ENCODE assay signal across 25 cellular contexts in genomic region chr17:5571281-5571680, GRCh38. TPM values are rescaled to one million over a fixed set of nuclear protein-coding genes. Genes with fewer than 3 reads are reported as not detected.
A peak's percentile ranks its signal among the peaks of the same experiment; 100 is the strongest.
DNase-seq lines count a peak whose midpoint lies in the region; ATAC-seq, FAIRE-seq and TF ChIP-seq lines count a peak whose summit lies in the region.
"Had no signal": no experiment of that assay in that cellular context is flagged by ENCODE, and none has a peak within 500 bp of the region (broad histone marks: within the 10 kb centered on the region; RNA-seq: fewer than 3 reads in every experiment).

No MANE protein-coding gene starts in this region.

- H4K20me1 ChIP-seq in IMR-90 (ENCODE audit: insufficient read depth, low read length), result no peaks in the 10 kb centered on the region
- H4K20me1 ChIP-seq: BLaER1 had no signal

- no peak overlapping the region for H2AK5ac ChIP-seq in IMR-90 (ENCODE audit: low read depth, low read length)

- no peak overlapping the region for H2BK15ac ChIP-seq in IMR-90 (ENCODE audit: low read depth, low read length)

- no peak overlapping the region for H2BK20ac ChIP-seq in IMR-90 (ENCODE audit: low read depth, low read length)

- H3K4me1 ChIP-seq in IMR-90 (ENCODE audit: control insufficient read depth, insufficient read depth, low read length), result no peaks in the 10 kb centered on the region
- H3K4me1 ChIP-seq: BLaER1, SJSA1 had no signal

- no CpG with 5 or more reads among the region's 1 CpG for WGBS in IMR-90 (ENCODE audit: extremely low coverage in 2 of 2, insufficient read length in 1 of 2), 2 experiments
- 93 to 97% methylated on average over 1 of the region's 1 CpG for WGBS in lower leg skin, 2 donors

- no peak for TF ChIP-seq POLR2A in IMR-90 (IDR thresholded peaks at IDR 0.05; ENCODE audit: low read depth, low read length)
- TF ChIP-seq POLR2A in lower leg skin (IDR thresholded peaks at IDR 0.05), result no peak
- TF ChIP-seq POLR2A in H54 (IDR thresholded peaks at IDR 0.05; ENCODE audit: low read depth, low read length), result no peak

- no peak overlapping the region for H3K4me3 ChIP-seq in IMR-90 (ENCODE audit: insufficient read depth, low read depth, low read length)
- no peak overlapping the region for H3K4me3 ChIP-seq in fibroblast of the aortic adventitia (ENCODE audit: low read depth, low read length)
- no peak overlapping the region for H3K4me3 ChIP-seq in lower leg skin (ENCODE audit: low read depth, poor library complexity, severe bottlenecking)
- H3K4me3 ChIP-seq: BLaER1, MG63, PC-9, SJSA1 had no signal

- H3K14ac ChIP-seq in IMR-90 (replicated peaks; ENCODE audit: low read depth, low read length), result no peak overlapping the region

- no peaks in the 10 kb centered on the region; the same call in 1 of the 2 replicates for H3K9me3 ChIP-seq in IMR-90 (ENCODE audit: control insufficient read depth, insufficient read depth, low read length)
- H3K9me3 ChIP-seq: MG63, SJSA1 had no signal

- no peak overlapping the region for H3K4me2 ChIP-seq in IMR-90 (ENCODE audit: low read depth, low read length)
- H3K4me2 ChIP-seq: BLaER1, PC-9 had no signal

- H4K91ac ChIP-seq in IMR-90 (ENCODE audit: insufficient read depth, low read depth, low read length), result no peak overlapping the region

- no peak overlapping the region for H2BK5ac ChIP-seq in IMR-90 (ENCODE audit: low read depth, low read length, poor library complexity, severe bottlenecking)

- H2AFZ ChIP-seq in IMR-90 (replicated peaks; ENCODE audit: low read length, poor library complexity), result no peak overlapping the region
- H2AFZ ChIP-seq: PC-9 had no signal

- H3K27me3 ChIP-seq in IMR-90 (ENCODE audit: control insufficient read depth, insufficient read depth, low read length), result no peaks in the 10 kb centered on the region
- H3K27me3 ChIP-seq: BLaER1, MG63, SJSA1 had no signal

- no peak for TF ChIP-seq RAD21 in IMR-90 (IDR thresholded peaks at IDR 0.05; ENCODE audit: low read length)

- TF ChIP-seq CTCF in IMR-90 (conservative IDR thresholded peaks at IDR 0.05; ENCODE audit: low read depth, low read length) (no peak), fibroblast of the aortic adventitia (IDR thresholded peaks at IDR 0.05; ENCODE audit: insufficient read depth, low read length) (no peak), lower leg skin (IDR thresholded peaks at IDR 0.05) (no peak)

- dilution Hi-C loops in IMR-90 (cut with HindIII; ENCODE audit: low sequenced_read_pairs, unreplicated experiment), result no loop called here

- POLR2A ChIA-PET in IMR-90 (lab: Charles Lee; ENCODE audit: unreplicated experiment), result no interaction called here

- H3K9ac ChIP-seq in IMR-90 (ENCODE audit: low read depth, low read length), result no peak overlapping the region
- H3K9ac ChIP-seq: BLaER1 had no signal

- peaks cover 3 to 9% of the 10 kb centered on the region in 2 experiments; a peak in 3 of 4 replicates for H3K79me1 ChIP-seq in IMR-90 (ENCODE audit: low read depth in 1 of 2, low read length in 2 of 2)

- no peak overlapping the region for H3K27ac ChIP-seq in IMR-90 (ENCODE audit: insufficient read depth, low read length)
- H3K27ac ChIP-seq: BLaER1, PC-9, SJSA1 had no signal

- H3K18ac ChIP-seq in IMR-90 (ENCODE audit: low read depth, low read length), result no peak overlapping the region

- H3K4me1 Mint-ChIP-seq in activated naive CD8-positive, alpha-beta T cell (ENCODE audit: low read depth), result peaks cover 56% of the 10 kb centered on the region
- peaks cover 40% of the 10 kb centered on the region for H3K4me1 Mint-ChIP-seq in activated naive CD8-positive, alpha-beta T cell treated with anti-CD3 and anti-CD28 coated beads for 36 hours

- no peaks in the 10 kb centered on the region for H3K9me3 Mint-ChIP-seq in activated naive CD8-positive, alpha-beta T cell (ENCODE audit: low read depth)
- peaks cover 8% of the 10 kb centered on the region for H3K9me3 Mint-ChIP-seq in activated naive CD8-positive, alpha-beta T cell treated with anti-CD3 and anti-CD28 coated beads for 36 hours

- CTCF ChIA-PET in IMR-90 (lab: Yijun Ruan, JAX), result no interaction called here

- no peak overlapping the region for H2AK9ac ChIP-seq in IMR-90 (replicated peaks; ENCODE audit: low read depth, low read length, poor library complexity)

- H3K27ac Mint-ChIP-seq in activated naive CD8-positive, alpha-beta T cell, result peak overlapping the region; percentile 13
- H3K27ac Mint-ChIP-seq in activated naive CD8-positive, alpha-beta T cell treated with anti-CD3 and anti-CD28 coated beads for 36 hours, result no peak overlapping the region

- BruUV-seq in IMR-90 (replicated peaks; lab: Mats Ljungman, UMichigan), result no TSS peak

- intact Hi-C loops in IMR-90 (cut with micrococcal nuclease) (no loop called here), lower leg skin (cut with DNase I; ENCODE audit: low total_unique reads) (no loop called here)

- H4K5ac ChIP-seq in IMR-90 (ENCODE audit: low read depth, low read length), result no peak overlapping the region

- in situ Hi-C loops in IMR-90 (cut with MboI; ENCODE audit: low sequenced_read_pairs), result no loop called here

- no peak overlapping the region for H3K56ac ChIP-seq in IMR-90 (ENCODE audit: extremely low read depth, insufficient read depth, low read length)

- H3K36me3 Mint-ChIP-seq in activated naive CD8-positive, alpha-beta T cell, result peaks cover 33% of the 10 kb centered on the region
- peaks cover 79% of the 10 kb centered on the region for H3K36me3 Mint-ChIP-seq in activated naive CD8-positive, alpha-beta T cell treated with anti-CD3 and anti-CD28 coated beads for 36 hours

- DNase-seq in activated naive CD8-positive, alpha-beta T cell treated with anti-CD3 and anti-CD28 coated beads for 36 hours, result no peak
- DNase-seq in IMR-90, result peak; percentile 24
- peak; percentile 38 for DNase-seq in fibroblast of the aortic adventitia (ENCODE audit: low read depth)
- no peak for DNase-seq in lower leg skin (ENCODE audit: low spot score in 2 of 2)
- no peak for DNase-seq in amygdala (lab: John Stamatoyannopoulos, UW)
- no peak for DNase-seq in H54 (ENCODE audit: insufficient read length, low spot score)
- DNase-seq: 8988T; Calu3; DMS79 treated with DMSO at 0.1 percent for 48 hours; KBM-7; MG63; NCI-H1048; NCI-H1417; NCI-H1694; NCI-H2029 treated with DMSO at 0.1 percent for 48 hours; NCI-H446 treated with DMSO at 0.1 percent for 48 hours; NCI-H526; NCI-H82; NK-92 treated with Interleukin-12 subunit alpha and Interleukin-12 subunit beta, amount 100 ng/mL, for 24 hours; PC-9 had no signal

- H3K23ac ChIP-seq in IMR-90 (ENCODE audit: low read depth, low read length), result no peak overlapping the region

- H3K27me3 Mint-ChIP-seq in activated naive CD8-positive, alpha-beta T cell, result no peaks in the 10 kb centered on the region
- H3K27me3 Mint-ChIP-seq in activated naive CD8-positive, alpha-beta T cell treated with anti-CD3 and anti-CD28 coated beads for 36 hours, result no peaks in the 10 kb centered on the region

- no peak overlapping the region for H4K8ac ChIP-seq in IMR-90 (ENCODE audit: low read depth in 2 of 2, low read length in 2 of 2)

- no peak for FAIRE-seq in H54 (lab: Jason Lieb, UNC)

- no peak for ATAC-seq in IMR-90 (ENCODE audit: low read depth)
- ATAC-seq: Right ventricle myocardium inferior had no signal

- H3K9me1 ChIP-seq in IMR-90 (ENCODE audit: insufficient read depth, low read length), result no peaks in the 10 kb centered on the region

- no peak overlapping the region for H2BK120ac ChIP-seq in IMR-90 (ENCODE audit: low read depth, low read length)

- H3K36me3 ChIP-seq in IMR-90 (ENCODE audit: control insufficient read depth, insufficient read depth, low read length), result peaks cover 1% of the 10 kb centered on the region; the same call in 1 of the 2 replicates
- H3K36me3 ChIP-seq: MG63, SJSA1 had no signal

- H3K4ac ChIP-seq in IMR-90 (ENCODE audit: low read depth, low read length), result no peak overlapping the region

- no peak overlapping the region for H3K4me3 Mint-ChIP-seq in activated naive CD8-positive, alpha-beta T cell
- H3K4me3 Mint-ChIP-seq in activated naive CD8-positive, alpha-beta T cell treated with anti-CD3 and anti-CD28 coated beads for 36 hours, result no peak overlapping the region

TF ChIP-seq in IMR-90, 13 proteins besides CTCF, POLR2A, EP300 and RAD21:
- TF ChIP-seq FOS (IDR thresholded peaks at IDR 0.05; ENCODE audit: low read depth, low read length) (no peak), BHLHE40 (IDR thresholded peaks at IDR 0.05; ENCODE audit: low read depth, low read length) (no peak), RFX5 (IDR thresholded peaks at IDR 0.05; ENCODE audit: low read depth, low read length) (no peak), CEBPB (IDR thresholded peaks at IDR 0.05; ENCODE audit: low read depth, low read length) (peak; percentile 84)

RNA-seq across cellular contexts. Expression of gene NLRP1, which starts 13.0 kb away (rescaled TPM):
- 10 to 100 TPM; 17.2 to 18.8 TPM for total RNA-seq in activated naive CD8-positive, alpha-beta T cell treated with anti-CD3 and anti-CD28 coated beads for 36 hours
- total RNA-seq in IMR-90 (2012; rRNA removed) (134 and 172 TPM in 2 replicates), fibroblast of the aortic adventitia (ENCODE audit: low replicate concordance) (35.1 and 55.4 TPM in 2 replicates), lower leg skin (100 to 1,000 TPM in 1 of 4 donors, 10 to 100 TPM in 3; 55.5 to 163 (median 68.9) TPM)
- polyA plus RNA-seq in IMR-90 (2012; rRNA removed), result 340 and 376 TPM in 2 replicates
- polyA plus RNA-seq in IMR-90 (2012; cell fraction: cytosol; rRNA removed), result 386 and 499 TPM in 2 replicates
- polyA plus RNA-seq in IMR-90 (2012; cell fraction: nucleus; rRNA removed; ENCODE audit: low replicate concordance), result 355 and 449 TPM in 2 replicates
- total RNA-seq: HT-29 had no signal

Comparison
In these comparisons a context has a peak if more than half of its experiments do, and no peak if none do; other contexts are left out.
1. DNase-seq: peak in IMR-90 (single experiment) and fibroblast of the aortic adventitia (single experiment); none in activated naive CD8-positive, alpha-beta T cell treated with anti-CD3 and anti-CD28 coated beads for 36 hours (single experiment), lower leg skin (0 of 2), amygdala (0 of 56) and H54 (single experiment).